ENCODE assay signal across 1 cellular context in the genomic region with DNA sequence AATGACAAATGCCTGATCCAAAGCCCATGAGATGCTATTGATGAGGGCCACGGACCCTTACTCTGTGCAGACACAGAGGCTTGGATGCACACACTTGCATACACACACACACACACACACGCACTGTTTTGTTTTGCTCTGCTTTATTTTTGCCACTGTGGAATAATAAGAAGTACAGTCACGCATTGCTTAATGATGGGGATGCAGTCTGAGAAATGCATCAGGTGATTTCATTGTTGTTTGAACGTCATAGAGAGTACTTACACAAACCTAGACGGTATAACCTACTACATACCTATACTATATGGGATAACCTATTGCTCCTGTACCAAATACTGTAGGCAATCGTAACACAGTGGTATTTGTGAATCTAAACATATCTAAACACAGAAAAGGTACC.
TF ChIP-seq lines count a peak whose summit lies in the region.

No MANE protein-coding gene starts in this region.

TF ChIP-seq in HCT116, 20 proteins besides CTCF, POLR2A, EP300 and RAD21 (continued from another document):
- TF ChIP-seq, protein P1, sequence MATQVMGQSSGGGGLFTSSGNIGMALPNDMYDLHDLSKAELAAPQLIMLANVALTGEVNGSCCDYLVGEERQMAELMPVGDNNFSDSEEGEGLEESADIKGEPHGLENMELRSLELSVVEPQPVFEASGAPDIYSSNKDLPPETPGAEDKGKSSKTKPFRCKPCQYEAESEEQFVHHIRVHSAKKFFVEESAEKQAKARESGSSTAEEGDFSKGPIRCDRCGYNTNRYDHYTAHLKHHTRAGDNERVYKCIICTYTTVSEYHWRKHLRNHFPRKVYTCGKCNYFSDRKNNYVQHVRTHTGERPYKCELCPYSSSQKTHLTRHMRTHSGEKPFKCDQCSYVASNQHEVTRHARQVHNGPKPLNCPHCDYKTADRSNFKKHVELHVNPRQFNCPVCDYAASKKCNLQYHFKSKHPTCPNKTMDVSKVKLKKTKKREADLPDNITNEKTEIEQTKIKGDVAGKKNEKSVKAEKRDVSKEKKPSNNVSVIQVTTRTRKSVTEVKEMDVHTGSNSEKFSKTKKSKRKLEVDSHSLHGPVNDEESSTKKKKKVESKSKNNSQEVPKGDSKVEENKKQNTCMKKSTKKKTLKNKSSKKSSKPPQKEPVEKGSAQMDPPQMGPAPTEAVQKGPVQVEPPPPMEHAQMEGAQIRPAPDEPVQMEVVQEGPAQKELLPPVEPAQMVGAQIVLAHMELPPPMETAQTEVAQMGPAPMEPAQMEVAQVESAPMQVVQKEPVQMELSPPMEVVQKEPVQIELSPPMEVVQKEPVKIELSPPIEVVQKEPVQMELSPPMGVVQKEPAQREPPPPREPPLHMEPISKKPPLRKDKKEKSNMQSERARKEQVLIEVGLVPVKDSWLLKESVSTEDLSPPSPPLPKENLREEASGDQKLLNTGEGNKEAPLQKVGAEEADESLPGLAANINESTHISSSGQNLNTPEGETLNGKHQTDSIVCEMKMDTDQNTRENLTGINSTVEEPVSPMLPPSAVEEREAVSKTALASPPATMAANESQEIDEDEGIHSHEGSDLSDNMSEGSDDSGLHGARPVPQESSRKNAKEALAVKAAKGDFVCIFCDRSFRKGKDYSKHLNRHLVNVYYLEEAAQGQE (IDR thresholded peaks at IDR 0.05; ENCODE audit: low read depth), result no peak
